ENCODE assay signal across 1 cellular context in genomic region chr2:134700730-134701129, GRCh38.
A peak's percentile ranks its signal among the peaks of the same experiment; 100 is the strongest.
TF ChIP-seq lines count a peak whose summit lies in the region.

No MANE protein-coding gene starts in this region.

TF ChIP-seq in HEK293, 187 proteins besides CTCF, POLR2A, EP300 and RAD21 (continued from another document):
- TF ChIP-seq ZNF292 (tag by site-specific recombination; IDR thresholded peaks at IDR 0.05; ENCODE audit: borderline replicate concordance, low read depth) (no peak), ZNF571 (tag by site-specific recombination; IDR thresholded peaks at IDR 0.05) (no peak), ZNF555 (tag by site-specific recombination; conservative IDR thresholded peaks at IDR 0.05) (peak; percentile 54), ZNF140 (tag by site-specific recombination; IDR thresholded peaks at IDR 0.05) (peak; percentile 29; the same call in 1 of the 2 replicates)
